ENCODE assay signal across 1 cellular context in genomic region chr2:237754182-237754581, GRCh38.
TF ChIP-seq lines count a peak whose summit lies in the region.

No MANE protein-coding gene starts in this region.

TF ChIP-seq in GM12878, 131 proteins besides CTCF, POLR2A, EP300 and RAD21:
- TF ChIP-seq ZBTB4 (CRISPR knock-in tag; IDR thresholded peaks at IDR 0.05), result no peak
- TF ChIP-seq SREBF2 (IDR thresholded peaks at IDR 0.05; ENCODE audit: low read length), result no peak
- TF ChIP-seq CBX3 (IDR thresholded peaks at IDR 0.05; ENCODE audit: borderline replicate concordance, low read depth), result no peak
